8 cellular contexts compared by ENCODE assay signal in the genomic region with DNA sequence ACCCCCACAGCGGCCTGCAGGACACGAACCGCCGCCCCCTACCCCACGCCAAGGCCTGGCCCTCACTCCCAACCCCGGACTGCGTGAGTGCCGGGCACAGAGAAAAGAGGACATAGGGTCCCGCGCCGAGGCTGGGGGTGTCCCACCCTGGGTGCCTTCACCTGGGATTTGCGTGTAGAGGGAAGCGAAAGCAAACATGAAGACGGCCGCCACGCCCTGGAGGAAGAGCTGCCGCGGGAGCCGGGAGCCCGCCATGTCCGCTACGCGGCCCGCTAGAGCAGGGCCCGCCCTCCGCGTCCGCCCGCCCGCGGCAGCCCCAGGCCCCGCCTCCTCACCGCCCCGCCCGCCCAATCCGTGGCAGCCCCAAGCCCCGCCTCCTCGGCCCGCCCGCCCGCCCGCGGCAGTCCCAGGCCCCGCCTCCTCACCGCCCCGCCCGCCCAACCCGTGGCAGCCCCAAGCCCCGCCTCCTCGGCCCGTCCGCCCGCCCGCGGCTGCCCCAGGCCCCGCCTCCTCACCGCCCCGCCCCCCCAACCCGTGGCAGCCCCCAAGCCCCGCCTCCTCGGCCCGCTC. TPM values are rescaled to one million over a fixed set of nuclear protein-coding genes. Genes with fewer than 3 reads are reported as not detected.
DNase-seq lines count a peak whose midpoint lies in the region; ATAC-seq and TF ChIP-seq lines count a peak whose summit lies in the region.

TSS of gene LMF2 (minus strand) at position 282 of the 570 bp plus-strand sequence. CDS start at position 255, 27 bp downstream.

- H3K27ac ChIP-seq in muscle layer of colon (ENCODE audit: low read depth, low read length): peak within 1 kb of the TSS; percentile 87

- H3K27me3 ChIP-seq in muscle layer of colon (ENCODE audit: control insufficient read depth in 1 of 2, insufficient read depth in 2 of 2, low read length in 2 of 2): no peaks in the 10 kb centered on the region

- no peaks in the 10 kb centered on the region for H3K9me3 Mint-ChIP-seq in endothelial cell (ENCODE audit: unreplicated experiment)

- peaks cover 22% of the 10 kb centered on the region for H3K4me1 ChIP-seq in muscle layer of colon (ENCODE audit: insufficient read depth, low read length)

- ATAC-seq in GM18498 (IDR thresholded peaks at IDR 0.05; ENCODE audit: unreplicated experiment) (peak; percentile 60), HG02798 (IDR thresholded peaks at IDR 0.05; ENCODE audit: poor library complexity, unreplicated experiment) (peak; percentile 68)

- DNase-seq in NCI-H460 (ENCODE audit: extremely low read depth, low read depth): no peak
- peak; percentile 81 for DNase-seq in activated CD8-positive, alpha-beta memory T cell treated with anti-CD3 and anti-CD28 coated beads, Interleukin-2, amount 50 U/mL, for 1 hour (ENCODE audit: extremely low read depth)
- DNase-seq in endothelial cell (ENCODE audit: low spot score): peak; percentile 96
- DNase-seq in stimulated activated CD8-positive, alpha-beta memory T cell treated with anti-CD3 and anti-CD28 coated beads, Interleukin-4, amount 100 ng/mL, for 48 hours: peak; percentile 95
- DNase-seq in AG08396 (ENCODE audit: low spot score): no peak

- no peaks in the 10 kb centered on the region for H3K9me3 ChIP-seq in muscle layer of colon (ENCODE audit: low read length)

- peak within 1 kb of the TSS; percentile 95 for H3K4me3 Mint-ChIP-seq in endothelial cell (ENCODE audit: unreplicated experiment)

- peaks cover 21% of the 10 kb centered on the region for H3K36me3 ChIP-seq in muscle layer of colon (ENCODE audit: insufficient read depth, low read length)

- H3K27me3 Mint-ChIP-seq in endothelial cell (ENCODE audit: unreplicated experiment): peaks cover 7% of the 10 kb centered on the region

- H3K4me1 Mint-ChIP-seq in endothelial cell (ENCODE audit: unreplicated experiment): peaks cover 20% of the 10 kb centered on the region

- peak within 1 kb of the TSS; percentile 93 for H3K9ac ChIP-seq in muscle layer of colon (ENCODE audit: low read length)

- H3K4me3 ChIP-seq in muscle layer of colon (ENCODE audit: low read depth in 1 of 2, low read length in 2 of 2): peak within 1 kb of the TSS; percentile 96 to 99

- no peak for TF ChIP-seq CTCF in endothelial cell (IDR thresholded peaks at IDR 0.05; ENCODE audit: unreplicated experiment)

- peak within 1 kb of the TSS; percentile 84 for H3K27ac Mint-ChIP-seq in endothelial cell (ENCODE audit: unreplicated experiment)

- no peaks in the 10 kb centered on the region for H3K36me3 Mint-ChIP-seq in endothelial cell (ENCODE audit: low read depth, unreplicated experiment)

RNA-seq across cellular contexts. Expression of gene LMF2, which starts in this region (rescaled TPM):
- 17.0 and 21.1 TPM in 2 replicates for total RNA-seq in NCI-H460 (2014; rRNA removed; shearing (Covaris generic))
- 207 and 281 TPM in 2 replicates for polyA plus RNA-seq in NCI-H460 (2014; cell fraction: nucleus; rRNA removed)
- 88.2 TPM for total RNA-seq in endothelial cell (ENCODE audit: unreplicated experiment)

Comparison
In these comparisons a context has a peak if more than half of its experiments do, and no peak if none do; other contexts are left out.
1. DNase-seq: peak in activated CD8-positive, alpha-beta memory T cell treated with anti-CD3 and anti-CD28 coated beads, Interleukin-2, amount 50 U/mL, for 1 hour (single experiment), endothelial cell (single experiment) and stimulated activated CD8-positive, alpha-beta memory T cell treated with anti-CD3 and anti-CD28 coated beads, Interleukin-4, amount 100 ng/mL, for 48 hours (single experiment); none in NCI-H460 (single experiment) and AG08396 (single experiment).